1 cellular context compared by ENCODE assay signal in the genomic region with DNA sequence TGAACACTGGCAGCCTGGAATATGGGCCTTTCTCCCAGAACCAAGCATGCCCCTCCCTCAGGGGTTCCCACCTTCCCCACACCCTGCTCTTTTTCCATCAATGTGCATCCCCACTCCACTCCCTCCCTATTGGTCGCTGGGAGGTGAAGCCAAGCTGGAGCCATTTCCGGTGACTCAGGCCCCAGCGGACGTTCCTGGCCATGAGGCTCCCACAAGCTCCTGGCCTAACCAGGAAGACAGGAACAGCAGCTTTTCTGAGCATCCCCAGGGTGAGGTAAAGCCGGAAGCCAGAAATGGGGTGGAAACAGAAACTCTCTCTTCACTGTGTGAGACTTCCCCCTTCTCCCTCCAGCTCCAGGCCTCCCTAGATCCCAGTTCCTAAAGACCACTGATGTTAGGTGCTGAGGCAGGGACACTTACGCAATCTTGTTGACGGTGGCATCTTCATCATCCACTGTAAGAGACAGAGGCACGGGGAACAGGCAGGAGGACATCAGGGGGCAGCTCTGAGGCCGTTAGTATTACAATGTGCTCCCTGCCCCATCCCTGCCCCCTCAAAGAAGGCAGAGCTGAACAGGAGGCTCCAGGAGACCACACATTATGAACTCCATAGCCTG.
TF ChIP-seq lines count a peak whose summit lies in the region.

No MANE protein-coding gene starts in this region.

TF ChIP-seq in endothelial cell of umbilical vein, 7 proteins besides CTCF, POLR2A, EP300 and RAD21:
- no peak for TF ChIP-seq MAX (IDR thresholded peaks at IDR 0.05; ENCODE audit: insufficient read depth, insufficient read length)
- peak; percentile 31 for TF ChIP-seq FOS (IDR thresholded peaks at IDR 0.05; ENCODE audit: borderline replicate concordance, insufficient read depth, low read length)
